Comparison of ENCODE assay signal across 17 cellular contexts in the genomic region with DNA sequence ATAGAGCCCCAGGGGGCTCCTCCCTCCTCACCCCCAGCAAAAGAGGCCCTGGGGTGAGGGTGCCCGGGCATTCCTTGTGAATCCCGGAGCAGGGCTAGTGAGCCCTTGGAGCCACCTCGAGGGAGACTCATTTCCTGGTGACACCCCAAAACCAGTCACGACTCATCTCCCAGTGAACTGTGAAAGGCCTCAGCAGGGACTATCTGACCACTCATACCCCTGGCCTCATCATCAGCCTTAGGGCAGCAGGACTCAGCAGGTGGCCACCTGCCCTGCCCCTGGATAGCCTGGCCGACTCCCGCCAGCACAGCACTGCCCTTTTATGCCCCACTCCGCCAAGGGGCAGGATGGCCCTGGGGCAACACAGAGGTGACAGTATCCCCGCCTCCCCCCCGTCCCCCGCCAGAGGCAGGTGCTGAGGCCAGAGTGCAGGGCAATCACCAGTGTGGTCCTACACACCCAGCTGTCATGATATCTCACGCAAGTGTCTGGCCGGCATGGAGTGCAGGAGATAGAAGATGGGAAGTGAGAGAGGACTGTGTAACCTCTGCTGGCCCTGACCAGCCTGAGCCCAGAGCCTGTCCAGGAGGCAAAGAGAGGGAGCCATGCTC. TPM values are rescaled to one million over a fixed set of nuclear protein-coding genes. Genes with fewer than 3 reads are reported as not detected.
DNase-seq lines count a peak whose midpoint lies in the region; ATAC-seq and TF ChIP-seq lines count a peak whose summit lies in the region.
"Had no signal": no experiment of that assay in that cellular context is flagged by ENCODE, and none has a peak within 500 bp of the region (broad histone marks: within the 10 kb centered on the region; RNA-seq: fewer than 3 reads in every experiment).

No MANE protein-coding gene starts in this region.

- ATAC-seq in esophagus mucosa = peak; percentile 18
- ATAC-seq: activated naive CD8-positive, alpha-beta T cell treated with anti-CD3 and anti-CD28 coated beads, Interleukin-2, amount 50 U/mL, for 24 hours had no signal

- TF ChIP-seq CTCF in stomach (IDR thresholded peaks at IDR 0.05) (no peak), esophagus squamous epithelium (IDR thresholded peaks at IDR 0.05) (no peak)

- WGBS in stomach, 5 donors = 82 to 93% (median 91%) methylated on average over 11 to 12 of the region's 12 CpGs
- WGBS in esophagus squamous epithelium, 2 donors = 96 to 100% methylated on average over 1 to 4 of the region's 12 CpGs

- intact Hi-C loops in stomach (cut with DNase I; ENCODE audit: low total_unique reads) = no loop called here
- intact Hi-C loops in esophagus squamous epithelium (cut with DNase I) = no loop called here

- H3K27ac ChIP-seq in stomach (no peak overlapping the region), esophagus squamous epithelium (peak overlapping the region in 1 of 4 donors; percentile 17)
- H3K27ac ChIP-seq: esophagus muscularis mucosa had no signal

- no peak for TF ChIP-seq EP300 in stomach (IDR thresholded peaks at IDR 0.05)

- H3K36me3 ChIP-seq in stomach = no peaks in the 10 kb centered on the region
- no peaks in the 10 kb centered on the region for H3K36me3 ChIP-seq in esophagus squamous epithelium
- H3K36me3 ChIP-seq: esophagus muscularis mucosa had no signal

- H3K4me3 ChIP-seq in stomach = no peak overlapping the region
- H3K4me3 ChIP-seq in esophagus squamous epithelium = no peak overlapping the region
- H3K4me3 ChIP-seq: esophagus muscularis mucosa had no signal

- H3K27me3 ChIP-seq in stomach (no peaks in the 10 kb centered on the region), esophagus squamous epithelium (no peaks in the 10 kb centered on the region)
- H3K27me3 ChIP-seq: esophagus muscularis mucosa had no signal

- H3K4me1 ChIP-seq in stomach (peaks cover 14 to 41% (median 38%) of the 10 kb centered on the region in 4 donors), esophagus squamous epithelium (peaks cover 46 to 99% (median 50%) of the 10 kb centered on the region in 3 donors)

- DNase-seq in activated CD8-positive, alpha-beta memory T cell treated with anti-CD3 and anti-CD28 coated beads, Interleukin-2, amount 50 U/mL, for 48 hours = peak; percentile 45
- DNase-seq in activated CD8-positive, alpha-beta memory T cell treated with anti-CD3 and anti-CD28 coated beads, Interleukin-2, amount 50 U/mL, for 4 hours = no peak
- peak; percentile 22 for DNase-seq in NCI-H226
- peak; percentile 10 for DNase-seq in stomach
- no peak for DNase-seq in OCI-M2 (lab: John Stamatoyannopoulos, UW; ENCODE audit: unreplicated experiment)
- DNase-seq in SK-N-DZ (ENCODE audit: low spot score) = no peak
- no peak for DNase-seq in esophagus squamous epithelium (lab: John Stamatoyannopoulos, UW)
- DNase-seq: activated naive CD8-positive, alpha-beta T cell treated with anti-CD3 and anti-CD28 coated beads, Interleukin-2, amount 50 U/mL, for 24 hours; NCI-H187; NCI-H82; nucleus accumbens had no signal

- no peak for TF ChIP-seq POLR2A in stomach (IDR thresholded peaks at IDR 0.05)
- no peak for TF ChIP-seq POLR2A in esophagus squamous epithelium (IDR thresholded peaks at IDR 0.05)

- H3K9me3 ChIP-seq in stomach = no peaks in the 10 kb centered on the region
- no peaks in the 10 kb centered on the region for H3K9me3 ChIP-seq in esophagus squamous epithelium
- H3K9me3 ChIP-seq: Caco-2, esophagus muscularis mucosa had no signal

RNA-seq across cellular contexts. Expression of a gene that starts 3.2 kb away (rescaled TPM):
- 8.2 TPM for total RNA-seq in esophagus mucosa
- 1 to 10 TPM in 4 of 5 donors, not detected in 1; 3.8 to 7.6 (median 5.6) TPM for total RNA-seq in stomach
- 10 to 100 TPM; 10.9 to 59.6 (median 26.4) TPM for polyA plus RNA-seq in stomach
- 107 and 138 TPM in 2 replicates for polyA plus RNA-seq in SK-N-DZ (2014; cell fraction: cytosol; rRNA removed)
- 117 and 139 TPM in 2 replicates for polyA plus RNA-seq in SK-N-DZ (2014; cell fraction: nucleus; rRNA removed)
- 10 to 100 TPM in 2 of 4 donors, 1 to 10 TPM in 2; 5.3 to 32.4 (median 11.4) TPM for total RNA-seq in esophagus squamous epithelium
- total RNA-seq: SK-MEL-5 had no signal

RNA-seq across cellular contexts. Expression of a gene that starts 4.2 kb away (rescaled TPM):
- total RNA-seq in esophagus mucosa = 9.0 TPM
- total RNA-seq in stomach = 10 to 100 TPM in 3 of 5 donors, 1 to 10 TPM in 2; 1.8 to 40.0 (median 12.9) TPM
- polyA plus RNA-seq in stomach = 1 to 10 TPM in 2 of 3 donors, under 1 TPM in 1; 1.00 to 5.0 (median 3.1) TPM
- 5.3 and 5.5 TPM in 2 replicates for polyA plus RNA-seq in SK-N-DZ (2014; cell fraction: cytosol; rRNA removed)
- polyA plus RNA-seq in SK-N-DZ (2014; cell fraction: nucleus; rRNA removed) = 9.7 and 14.5 TPM in 2 replicates
- 10 to 100 TPM in 2 of 4 donors, 1 to 10 TPM in 2; 3.4 to 18.1 (median 11.0) TPM for total RNA-seq in esophagus squamous epithelium

RNA-seq across cellular contexts. Expression of a gene that starts 6.7 kb away (rescaled TPM):
- total RNA-seq in esophagus mucosa (46.1 TPM), stomach (10 to 100 TPM in 4 of 5 donors, 1 to 10 TPM in 1; 1.2 to 98.2 (median 28.6) TPM), esophagus squamous epithelium (10 to 100 TPM; 23.8 to 74.4 (median 47.4) TPM)
- polyA plus RNA-seq in stomach = 100 to 1,000 TPM in 2 of 3 donors, 10 to 100 TPM in 1; 96.4 to 249 (median 101) TPM
- not detected in 2 replicates for polyA plus RNA-seq in SK-N-DZ (2014; cell fraction: cytosol; rRNA removed)
- polyA plus RNA-seq in SK-N-DZ (2014; cell fraction: nucleus; rRNA removed) = not detected in 2 replicates
- total RNA-seq: Caco-2, SK-MEL-5 had no signal

RNA-seq across cellular contexts. Expression of a gene that starts 58.5 kb away (rescaled TPM):
- total RNA-seq in esophagus mucosa (29.4 TPM), stomach (not detected), esophagus squamous epithelium (100 to 1,000 TPM in 2 of 4 donors, 10 to 100 TPM in 2; 57.1 to 371 (median 225) TPM)
- polyA plus RNA-seq in stomach = 10 to 100 TPM in 1 of 3 donors, not detected in 2; 11.9 TPM
- not detected in 2 replicates for polyA plus RNA-seq in SK-N-DZ (2014; cell fraction: cytosol; rRNA removed)
- polyA plus RNA-seq in SK-N-DZ (2014; cell fraction: nucleus; rRNA removed) = not detected in 2 replicates
- total RNA-seq: Caco-2, esophagus muscularis mucosa, lung microvascular endothelial cell, SK-MEL-5, temporal lobe had no signal

Comparison
In these comparisons a context has a peak if more than half of its experiments do, and no peak if none do; other contexts are left out.
1. DNase-seq: peak in activated CD8-positive, alpha-beta memory T cell treated with anti-CD3 and anti-CD28 coated beads, Interleukin-2, amount 50 U/mL, for 48 hours (single experiment), NCI-H226 (single experiment) and stomach (single experiment); none in activated CD8-positive, alpha-beta memory T cell treated with anti-CD3 and anti-CD28 coated beads, Interleukin-2, amount 50 U/mL, for 4 hours (single experiment), OCI-M2 (single experiment), SK-N-DZ (single experiment) and esophagus squamous epithelium (single experiment).